ENCODE assay signal across 15 cellular contexts in genomic region chr11:114149689-114150407, GRCh38.
DNase-seq lines count a peak whose midpoint lies in the region; ATAC-seq and TF ChIP-seq lines count a peak whose summit lies in the region.
"Had no signal": no experiment of that assay in that cellular context is flagged by ENCODE, and none has a peak within 500 bp of the region (broad histone marks: within the 10 kb centered on the region; RNA-seq: fewer than 3 reads in every experiment).

No MANE protein-coding gene starts in this region.

- H3K27me3 ChIP-seq in ACC112 (ENCODE audit: insufficient read depth, low read length) = no peaks in the 10 kb centered on the region
- H3K27me3 ChIP-seq in RWPE2 (ENCODE audit: insufficient read depth, poor library complexity, severe bottlenecking) = no peaks in the 10 kb centered on the region
- no peaks in the 10 kb centered on the region for H3K27me3 ChIP-seq in sigmoid colon

- H3K36me3 ChIP-seq in ACC112 (ENCODE audit: insufficient read depth, low read length) (no peaks in the 10 kb centered on the region; the same call in 1 of the 2 replicates), RWPE2 (ENCODE audit: low read depth) (no peaks in the 10 kb centered on the region; the same call in 1 of the 2 replicates), sigmoid colon (no peaks in the 10 kb centered on the region)

- 83 to 89% methylated on average over 3 of the region's 3 CpGs for WGBS in sigmoid colon, 2 donors

- H3K79me2 ChIP-seq in ACC112 (ENCODE audit: control insufficient read depth, insufficient read depth, low read length, unreplicated experiment) = peaks cover 39% of the 10 kb centered on the region

- TF ChIP-seq CTCF in RWPE2 (IDR thresholded peaks at IDR 0.05; ENCODE audit: poor library complexity, severe bottlenecking) = no peak
- no peak for TF ChIP-seq CTCF in fibroblast of mammary gland (conservative IDR thresholded peaks at IDR 0.05; ENCODE audit: control insufficient read depth, insufficient read depth, low read depth, low read length)
- TF ChIP-seq CTCF in sigmoid colon (IDR thresholded peaks at IDR 0.05) = no peak

- no peak overlapping the region for H2AFZ ChIP-seq in ACC112 (ENCODE audit: low read length, unreplicated experiment)

- DNase-seq in RWPE2 (ENCODE audit: low spot score) = no peak
- peak; percentile 59 for DNase-seq in fibroblast of mammary gland (ENCODE audit: low read depth)
- DNase-seq in sigmoid colon = peak; percentile 34
- DNase-seq in NCI-H510A treated with DMSO at 0.1 percent for 48 hours (lab: John Stamatoyannopoulos, UW) = no peak
- no peak for DNase-seq in NCI-H1436 treated with DMSO at 0.1 percent for 48 hours (lab: John Stamatoyannopoulos, UW)
- no peak for DNase-seq in iPS-NIHi7 (ENCODE audit: extremely low spot score)
- DNase-seq: activated naive CD4-positive, alpha-beta T cell; DND-41; KG1; NCI-H187; NCI-H748 treated with DMSO at 0.1 percent for 48 hours; SIG-M5 had no signal

- no peak for ATAC-seq in RWPE2 (ENCODE audit: low read depth)
- ATAC-seq in HG03039 (IDR thresholded peaks at IDR 0.05; ENCODE audit: unreplicated experiment) = no peak
- ATAC-seq: esophagus mucosa had no signal

- TF ChIP-seq EP300 in sigmoid colon (IDR thresholded peaks at IDR 0.05) = no peak

- H3K4me1 ChIP-seq in ACC112 (ENCODE audit: control insufficient read depth, insufficient read depth, low read length, unreplicated experiment) (peaks cover 71% of the 10 kb centered on the region), RWPE2 (ENCODE audit: insufficient read depth, poor library complexity, severe bottlenecking) (peaks cover 29% of the 10 kb centered on the region), sigmoid colon (peaks cover 0 to 96% (median 90%) of the 10 kb centered on the region in 4 donors)

- H3K27ac ChIP-seq in ACC112 (ENCODE audit: low read depth, low read length) (peak overlapping the region; percentile 94), RWPE2 (ENCODE audit: poor library complexity, severe bottlenecking) (peak overlapping the region; percentile 21), sigmoid colon (peak overlapping the region; percentile 26 to 98 (median 51))

- TF ChIP-seq POLR2A in sigmoid colon (IDR thresholded peaks at IDR 0.05) = no peak

- intact Hi-C loops in sigmoid colon (cut with DNase I) = no loop called here

- H3K9me3 ChIP-seq in RWPE2 (ENCODE audit: severe bottlenecking) (no peaks in the 10 kb centered on the region), sigmoid colon (no peaks in the 10 kb centered on the region)

- H3K4me3 ChIP-seq in ACC112 (ENCODE audit: low read depth, low read length) = 0 out of 2 replicates have a peak overlapping the region, but pooled peaks have one; percentile 10
- H3K4me3 ChIP-seq in RWPE2 (ENCODE audit: severe bottlenecking) = no peak overlapping the region
- H3K4me3 ChIP-seq in fibroblast of mammary gland (ENCODE audit: control insufficient read depth, low read depth, low read length) = no peak overlapping the region
- H3K4me3 ChIP-seq in sigmoid colon = no peak overlapping the region

Comparison
In these comparisons a context has a peak if more than half of its experiments do, and no peak if none do; other contexts are left out.
1. H3K27ac ChIP-seq: peak in every context shown above with its lines; median percentile 94 in ACC112; 51 in sigmoid colon; 21 in RWPE2.
2. DNase-seq: peak in fibroblast of mammary gland (single experiment) and sigmoid colon (single experiment); none in RWPE2 (single experiment), NCI-H510A treated with DMSO at 0.1 percent for 48 hours (single experiment), NCI-H1436 treated with DMSO at 0.1 percent for 48 hours (single experiment) and iPS-NIHi7 (single experiment).